ENCODE assay signal across 7 cellular contexts in the genomic region with DNA sequence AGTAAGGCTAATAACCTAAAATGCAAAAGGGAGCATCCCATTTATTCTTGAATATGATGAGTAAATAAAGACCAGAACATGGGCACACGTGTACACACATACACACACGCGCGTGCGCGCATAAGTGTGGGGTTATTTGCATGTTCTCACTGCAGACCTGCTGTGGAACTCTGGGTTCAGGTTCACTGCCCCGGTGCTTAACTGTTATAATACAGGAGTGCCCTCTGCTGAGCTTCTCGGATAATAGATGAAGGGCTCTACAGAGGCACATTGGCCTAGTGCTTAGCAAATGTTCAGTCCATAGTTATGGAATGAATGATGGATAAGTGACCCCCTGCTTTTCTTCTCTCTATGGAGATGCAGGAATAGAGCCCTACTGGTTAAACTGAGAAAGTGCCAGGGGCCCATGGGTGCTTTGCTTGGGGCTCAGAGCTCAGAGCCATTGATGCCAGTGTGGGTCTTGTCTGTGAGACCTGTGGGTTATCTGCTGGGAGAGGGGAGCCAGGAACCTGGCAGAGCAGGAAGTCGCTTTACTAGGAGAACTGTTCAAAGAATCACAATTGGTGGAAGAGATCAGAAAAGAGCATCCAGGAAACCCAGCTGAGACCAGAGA. TPM values are rescaled to one million over a fixed set of nuclear protein-coding genes. Genes with fewer than 3 reads are reported as not detected.
DNase-seq lines count a peak whose midpoint lies in the region; ATAC-seq, FAIRE-seq and TF ChIP-seq lines count a peak whose summit lies in the region.

No MANE protein-coding gene starts in this region.

- H3K36me3 ChIP-seq in bronchial epithelial cell (ENCODE audit: control insufficient read depth, insufficient read depth, low read length), result no peaks in the 10 kb centered on the region

- no peak for FAIRE-seq in bronchial epithelial cell (lab: Jason Lieb, UNC)

- POLR2A ChIA-PET in HEK293T (lab: Yijun Ruan, JAX), result no interaction called here

- TF ChIP-seq CTCF in GM12874 (IDR thresholded peaks at IDR 0.05; ENCODE audit: insufficient read depth, low read depth, low read length), result peak; percentile 38
- peak; percentile 84 for TF ChIP-seq CTCF in VCaP (conservative IDR thresholded peaks at IDR 0.05)
- TF ChIP-seq CTCF in bronchial epithelial cell (IDR thresholded peaks at IDR 0.05; ENCODE audit: insufficient read depth, low read length, severe bottlenecking), result peak; percentile 64

- DNase-seq in HEK293T (ENCODE audit: extremely low spot score), result peak; percentile 21
- DNase-seq in NCI-H1105 treated with DMSO at 0.1 percent for 48 hours (lab: John Stamatoyannopoulos, UW), result peak; percentile 42
- peak; percentile 61 for DNase-seq in bronchial epithelial cell (ENCODE audit: low read depth)
- DNase-seq in left lobe of liver (ENCODE audit: low spot score), result peak; percentile 56
- peak; percentile 56 to 68 for DNase-seq in stimulated activated CD8-positive, alpha-beta memory T cell treated with anti-CD3 and anti-CD28 coated beads, Interleukin-7, amount 100 ng/mL, for 4 hours (ENCODE audit: low read depth in 2 of 2)

- CTCF ChIA-PET in HEK293T (lab: Yijun Ruan, JAX), result interaction anchor here (1.0 to 1.1 kb wide), 2 partner anchors 212 to 365 kb away, joined by 3 to 4 read pairs; no protein-coding TSS in a partner anchor

- H3K27ac ChIP-seq in VCaP, result no peak overlapping the region

- H3K4me3 ChIP-seq in bronchial epithelial cell (ENCODE audit: low read depth, low read length), result no peak overlapping the region

- peak; percentile 62 for ATAC-seq in left lobe of liver

- no peaks in the 10 kb centered on the region for H3K27me3 ChIP-seq in bronchial epithelial cell (ENCODE audit: control insufficient read depth, insufficient read depth, low read length)

TF ChIP-seq in HEK293T, 16 proteins besides CTCF, POLR2A, EP300 and RAD21:
- TF ChIP-seq FOXM1 (IDR thresholded peaks at IDR 0.05; ENCODE audit: borderline replicate concordance) (no peak), BHLHE40 (IDR thresholded peaks at IDR 0.05; ENCODE audit: borderline replicate concordance) (no peak), SP1 (IDR thresholded peaks at IDR 0.05) (no peak), L3MBTL2 (conservative IDR thresholded peaks at IDR 0.05) (no peak), TARDBP (IDR thresholded peaks at IDR 0.05) (no peak), CTBP1 (IDR thresholded peaks at IDR 0.05; ENCODE audit: borderline replicate concordance) (no peak), LEF1 (IDR thresholded peaks at IDR 0.05; ENCODE audit: borderline replicate concordance) (no peak), ELF4 (IDR thresholded peaks at IDR 0.05) (no peak), FOXK2 (IDR thresholded peaks at IDR 0.05) (no peak), HDGF (IDR thresholded peaks at IDR 0.05; ENCODE audit: borderline replicate concordance) (no peak)
- TF ChIP-seq, protein P1, sequence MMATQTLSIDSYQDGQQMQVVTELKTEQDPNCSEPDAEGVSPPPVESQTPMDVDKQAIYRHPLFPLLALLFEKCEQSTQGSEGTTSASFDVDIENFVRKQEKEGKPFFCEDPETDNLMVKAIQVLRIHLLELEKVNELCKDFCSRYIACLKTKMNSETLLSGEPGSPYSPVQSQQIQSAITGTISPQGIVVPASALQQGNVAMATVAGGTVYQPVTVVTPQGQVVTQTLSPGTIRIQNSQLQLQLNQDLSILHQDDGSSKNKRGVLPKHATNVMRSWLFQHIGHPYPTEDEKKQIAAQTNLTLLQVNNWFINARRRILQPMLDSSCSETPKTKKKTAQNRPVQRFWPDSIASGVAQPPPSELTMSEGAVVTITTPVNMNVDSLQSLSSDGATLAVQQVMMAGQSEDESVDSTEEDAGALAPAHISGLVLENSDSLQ (IDR thresholded peaks at IDR 0.05), result no peak

RNA-seq across cellular contexts. Expression of gene ARL4C, which starts 3.6 kb away (rescaled TPM):
- total RNA-seq in bronchial epithelial cell, result 7.8 and 9.5 TPM in 2 replicates
- 3.0 TPM for total RNA-seq in left lobe of liver
